ENCODE assay signal across 22 cellular contexts in genomic region chr15:53037904-53038303, GRCh38.
"Had no signal": no experiment of that assay in that cellular context is flagged by ENCODE, and none has a peak within 500 bp of the region (broad histone marks: within the 10 kb centered on the region; RNA-seq: fewer than 3 reads in every experiment).

No MANE protein-coding gene starts in this region.

- H3K4me3 ChIP-seq: coronary artery, dorsolateral prefrontal cortex, esophagus muscularis mucosa, gastroesophageal sphincter, heart right ventricle, left lung, lower lobe of right lung had no signal

- H3K9me3 ChIP-seq: left lung, lower lobe of right lung had no signal

- DNase-seq: dermis blood vessel endothelial cell; dorsolateral prefrontal cortex; effector CD4-positive, alpha-beta T cell; effector memory CD4-positive, alpha-beta T cell; foreskin keratinocyte; head of caudate nucleus; heart right ventricle; hippocampal formation; left cardiac atrium; left lung; left ventricle myocardium superior; lower lobe of right lung; mesenchymal stem cell; midbrain had no signal

- H3K27me3 ChIP-seq: foreskin keratinocyte had no signal

- FAIRE-seq: colon, endothelial cell of umbilical vein, frontal cortex, islet of Langerhans, keratinocyte had no signal

- H3K36me3 ChIP-seq: esophagus muscularis mucosa, gastroesophageal sphincter, heart right ventricle, left lung, lower lobe of right lung had no signal

- ATAC-seq: foreskin keratinocyte, gastroesophageal sphincter, heart right ventricle, left cardiac atrium, left lung, left ventricle myocardium superior, lower lobe of right lung had no signal

- H3K27ac ChIP-seq: coronary artery, dorsolateral prefrontal cortex, esophagus muscularis mucosa, foreskin keratinocyte, gastroesophageal sphincter, heart right ventricle, left lung, lower lobe of right lung had no signal

- H3K4me1 ChIP-seq: esophagus muscularis mucosa, foreskin keratinocyte, gastroesophageal sphincter, heart right ventricle, left lung, lower lobe of right lung had no signal
